ENCODE assay signal across 8 cellular contexts in genomic region chr7:127348247-127348631, GRCh38. TPM values are rescaled to one million over a fixed set of nuclear protein-coding genes. Genes with fewer than 3 reads are reported as not detected.
DNase-seq lines count a peak whose midpoint lies in the region; TF ChIP-seq lines count a peak whose summit lies in the region.

No MANE protein-coding gene starts in this region.

- TF ChIP-seq CTCF in ascending aorta (IDR thresholded peaks at IDR 0.05) = no peak
- no peak for TF ChIP-seq CTCF in kidney epithelial cell (IDR thresholded peaks at IDR 0.05; ENCODE audit: insufficient read depth, low read length, poor library complexity, severe bottlenecking)
- no peak for TF ChIP-seq CTCF in type B pancreatic cell (conservative IDR thresholded peaks at IDR 0.05)

- peaks cover 41% of the 10 kb centered on the region for H3K4me1 Mint-ChIP-seq in activated naive CD4-positive, alpha-beta T cell treated with anti-CD3 and anti-CD28 coated beads, Interleukin-2, amount 50 U/mL, for 24 hours
- no peaks in the 10 kb centered on the region for H3K4me1 Mint-ChIP-seq in type B pancreatic cell (ENCODE audit: unreplicated experiment)

- peaks cover 0 to 2% of the 10 kb centered on the region in 2 donors for H3K4me1 ChIP-seq in ascending aorta

- no peaks in the 10 kb centered on the region for H3K9me3 ChIP-seq in ascending aorta

- no peaks in the 10 kb centered on the region for H3K36me3 Mint-ChIP-seq in activated naive CD4-positive, alpha-beta T cell treated with anti-CD3 and anti-CD28 coated beads, Interleukin-2, amount 50 U/mL, for 24 hours
- peaks cover 3% of the 10 kb centered on the region for H3K36me3 Mint-ChIP-seq in type B pancreatic cell

- H3K27me3 ChIP-seq in ascending aorta (no peaks in the 10 kb centered on the region), kidney epithelial cell (ENCODE audit: control insufficient read depth, insufficient read depth, low read length) (no peaks in the 10 kb centered on the region)

- H3K27ac Mint-ChIP-seq in activated naive CD4-positive, alpha-beta T cell treated with anti-CD3 and anti-CD28 coated beads, Interleukin-2, amount 50 U/mL, for 24 hours = no peak overlapping the region
- no peak overlapping the region for H3K27ac Mint-ChIP-seq in type B pancreatic cell

- DNase-seq in activated naive CD4-positive, alpha-beta T cell treated with Interleukin-2 at 50 U/mL for 16 hours = no peak
- no peak for DNase-seq in ascending aorta (ENCODE audit: low spot score in 2 of 2)
- no peak for DNase-seq in kidney epithelial cell (ENCODE audit: low read depth)
- no peak for DNase-seq in type B pancreatic cell (ENCODE audit: extremely low spot score, unreplicated experiment)
- DNase-seq in NCI-H748 treated with DMSO at 0.1 percent for 48 hours (lab: John Stamatoyannopoulos, UW) = no peak
- DNase-seq in amniotic stem cell (lab: John Stamatoyannopoulos, UW) = no peak
- no peak for DNase-seq in NCI-H2171 treated with DMSO at 0.1 percent for 48 hours (lab: John Stamatoyannopoulos, UW)

- H3K9me3 Mint-ChIP-seq in activated naive CD4-positive, alpha-beta T cell treated with anti-CD3 and anti-CD28 coated beads, Interleukin-2, amount 50 U/mL, for 24 hours = no peaks in the 10 kb centered on the region
- no peaks in the 10 kb centered on the region for H3K9me3 Mint-ChIP-seq in type B pancreatic cell

- no peaks in the 10 kb centered on the region for H3K27me3 Mint-ChIP-seq in activated naive CD4-positive, alpha-beta T cell treated with anti-CD3 and anti-CD28 coated beads, Interleukin-2, amount 50 U/mL, for 24 hours
- peaks cover 26% of the 10 kb centered on the region for H3K27me3 Mint-ChIP-seq in type B pancreatic cell

- intact Hi-C loops in ascending aorta (cut with DNase I) = no loop called here

- H3K36me3 ChIP-seq in ascending aorta (no peaks in the 10 kb centered on the region), kidney epithelial cell (ENCODE audit: control insufficient read depth, insufficient read depth, low read length) (no peaks in the 10 kb centered on the region)

- H3K27ac ChIP-seq in ascending aorta = no peak overlapping the region

- H3K4me3 ChIP-seq in ascending aorta (peak overlapping the region; percentile 52 to 57), kidney epithelial cell (ENCODE audit: low read depth, low read length) (peak overlapping the region; percentile 31)

- peak overlapping the region; percentile 50 for H3K4me3 Mint-ChIP-seq in activated naive CD4-positive, alpha-beta T cell treated with anti-CD3 and anti-CD28 coated beads, Interleukin-2, amount 50 U/mL, for 24 hours
- peak overlapping the region; percentile 71 for H3K4me3 Mint-ChIP-seq in type B pancreatic cell

RNA-seq across cellular contexts. Expression of gene ZNF800, which starts 44.3 kb away (rescaled TPM):
- total RNA-seq in ascending aorta (36.9 TPM), kidney epithelial cell (18.3 and 24.2 TPM in 2 replicates), type B pancreatic cell (ENCODE audit: low replicate concordance) (25.8 and 26.2 TPM in 2 replicates)
